ENCODE assay signal across 1 cellular context in genomic region chr2:29747786-29748470, GRCh38.
TF ChIP-seq lines count a peak whose summit lies in the region.

No MANE protein-coding gene starts in this region.

TF ChIP-seq in HEK293, 187 proteins besides CTCF, POLR2A, EP300 and RAD21 (continued from another document and continues in another):
- TF ChIP-seq TSHZ1 (tag by site-specific recombination; IDR thresholded peaks at IDR 0.05; ENCODE audit: borderline replicate concordance): peak; percentile 37; the same call in 1 of the 2 replicates
- TF ChIP-seq ZBTB8A (tag by site-specific recombination; IDR thresholded peaks at IDR 0.05): no peak
- peak; percentile 77 for TF ChIP-seq ZFP69B (tag by site-specific recombination; IDR thresholded peaks at IDR 0.05)
- no peak for TF ChIP-seq ZNF555 (tag by site-specific recombination; conservative IDR thresholded peaks at IDR 0.05)
- TF ChIP-seq KLF8 (tag by site-specific recombination; IDR thresholded peaks at IDR 0.05): 0 out of 2 replicates have a peak, but pooled peaks have one; percentile 27
- no peak for TF ChIP-seq ZNF2 (tag by site-specific recombination; IDR thresholded peaks at IDR 0.05)
- no peak for TF ChIP-seq SALL2 (tag by site-specific recombination; IDR thresholded peaks at IDR 0.05; ENCODE audit: borderline replicate concordance)
- TF ChIP-seq ZNF629 (tag by site-specific recombination; IDR thresholded peaks at IDR 0.05): peak; percentile 70
- TF ChIP-seq ZNF660 (tag by site-specific recombination; IDR thresholded peaks at IDR 0.05): no peak
- no peak for TF ChIP-seq ZBTB1 (tag by site-specific recombination; IDR thresholded peaks at IDR 0.05)
- no peak for TF ChIP-seq TCF7L2 (IDR thresholded peaks at IDR 0.05; ENCODE audit: borderline replicate concordance, low read depth, low read length)
- no peak for TF ChIP-seq ZNF645 (tag by site-specific recombination; IDR thresholded peaks at IDR 0.05)
- TF ChIP-seq ZNF223 (tag by site-specific recombination; IDR thresholded peaks at IDR 0.05): no peak
- no peak for TF ChIP-seq ZNF391 (tag by site-specific recombination; IDR thresholded peaks at IDR 0.05; ENCODE audit: borderline replicate concordance, low read depth)
- no peak for TF ChIP-seq ZNF560 (tag by site-specific recombination; IDR thresholded peaks at IDR 0.05; ENCODE audit: borderline replicate concordance)
- no peak for TF ChIP-seq ZNF311 (tag by site-specific recombination; IDR thresholded peaks at IDR 0.05; ENCODE audit: borderline replicate concordance)
- no peak for TF ChIP-seq EGR2 (tag by site-specific recombination; IDR thresholded peaks at IDR 0.05; ENCODE audit: low read depth)
- TF ChIP-seq ZNF302 (tag by site-specific recombination; IDR thresholded peaks at IDR 0.05; ENCODE audit: low read depth): no peak
- no peak for TF ChIP-seq REPIN1 (tag by site-specific recombination; IDR thresholded peaks at IDR 0.05; ENCODE audit: low read depth)
- TF ChIP-seq ZBTB49 (tag by site-specific recombination; IDR thresholded peaks at IDR 0.05; ENCODE audit: low read depth): no peak
- TF ChIP-seq ZNF350 (tag by site-specific recombination; IDR thresholded peaks at IDR 0.05): no peak
- TF ChIP-seq ZNF16 (tag by site-specific recombination; IDR thresholded peaks at IDR 0.05; ENCODE audit: low read depth): no peak
- no peak for TF ChIP-seq ZNF791 (tag by site-specific recombination; IDR thresholded peaks at IDR 0.05)
- TF ChIP-seq ZNF571 (tag by site-specific recombination; IDR thresholded peaks at IDR 0.05): no peak
- peak; percentile 48 for TF ChIP-seq SCRT2 (tag by site-specific recombination; IDR thresholded peaks at IDR 0.05)
- no peak for TF ChIP-seq YY1 (tag by site-specific recombination; IDR thresholded peaks at IDR 0.05)
- TF ChIP-seq ZNF626 (tag by site-specific recombination; IDR thresholded peaks at IDR 0.05): no peak
- TF ChIP-seq ZNF600 (tag by site-specific recombination; IDR thresholded peaks at IDR 0.05): no peak
- TF ChIP-seq ZNF639 (tag by site-specific recombination; IDR thresholded peaks at IDR 0.05): peak; percentile 80
- TF ChIP-seq ATF2 (tag by site-specific recombination; IDR thresholded peaks at IDR 0.05; ENCODE audit: low read depth): no peak
- TF ChIP-seq INSM2 (tag by site-specific recombination; IDR thresholded peaks at IDR 0.05): 0 out of 2 replicates have a peak, but pooled peaks have one; percentile 57
- no peak for TF ChIP-seq PRDM6 (tag by site-specific recombination; IDR thresholded peaks at IDR 0.05)
- TF ChIP-seq ZNF701 (tag by site-specific recombination; IDR thresholded peaks at IDR 0.05): no peak
- TF ChIP-seq GLI4 (tag by site-specific recombination; IDR thresholded peaks at IDR 0.05): no peak
- no peak for TF ChIP-seq ZNF274 (IDR thresholded peaks at IDR 0.05; ENCODE audit: low read length)
- no peak for TF ChIP-seq ZNF274 (tag by site-specific recombination; IDR thresholded peaks at IDR 0.05; ENCODE audit: borderline replicate concordance)
- no peak for TF ChIP-seq ZNF354C (tag by site-specific recombination; IDR thresholded peaks at IDR 0.05; ENCODE audit: borderline replicate concordance, low read depth)
- no peak for TF ChIP-seq ZFP3 (tag by site-specific recombination; IDR thresholded peaks at IDR 0.05; ENCODE audit: low read depth)
- TF ChIP-seq ZNF830 (tag by site-specific recombination; IDR thresholded peaks at IDR 0.05; ENCODE audit: low read depth): no peak
- no peak for TF ChIP-seq ZNF658 (tag by site-specific recombination; IDR thresholded peaks at IDR 0.05)
- no peak for TF ChIP-seq ZNF530 (tag by site-specific recombination; IDR thresholded peaks at IDR 0.05; ENCODE audit: low read depth)
- TF ChIP-seq BCL11A (tag by site-specific recombination; IDR thresholded peaks at IDR 0.05; ENCODE audit: low read depth): no peak
- TF ChIP-seq ZNF843 (tag by site-specific recombination; IDR thresholded peaks at IDR 0.05): no peak
- no peak for TF ChIP-seq ZSCAN4 (tag by site-specific recombination; IDR thresholded peaks at IDR 0.05)
- no peak for TF ChIP-seq ZBTB21 (tag by site-specific recombination; IDR thresholded peaks at IDR 0.05)
- no peak for TF ChIP-seq PATZ1 (tag by site-specific recombination; IDR thresholded peaks at IDR 0.05)
- TF ChIP-seq ZNF341 (tag by site-specific recombination; IDR thresholded peaks at IDR 0.05; ENCODE audit: low read depth): no peak
- TF ChIP-seq ZNF292 (tag by site-specific recombination; IDR thresholded peaks at IDR 0.05; ENCODE audit: borderline replicate concordance, low read depth): no peak
- no peak for TF ChIP-seq ZNF175 (tag by site-specific recombination; IDR thresholded peaks at IDR 0.05)
- no peak for TF ChIP-seq ZNF18 (tag by site-specific recombination; IDR thresholded peaks at IDR 0.05)
